In the genomic region with DNA sequence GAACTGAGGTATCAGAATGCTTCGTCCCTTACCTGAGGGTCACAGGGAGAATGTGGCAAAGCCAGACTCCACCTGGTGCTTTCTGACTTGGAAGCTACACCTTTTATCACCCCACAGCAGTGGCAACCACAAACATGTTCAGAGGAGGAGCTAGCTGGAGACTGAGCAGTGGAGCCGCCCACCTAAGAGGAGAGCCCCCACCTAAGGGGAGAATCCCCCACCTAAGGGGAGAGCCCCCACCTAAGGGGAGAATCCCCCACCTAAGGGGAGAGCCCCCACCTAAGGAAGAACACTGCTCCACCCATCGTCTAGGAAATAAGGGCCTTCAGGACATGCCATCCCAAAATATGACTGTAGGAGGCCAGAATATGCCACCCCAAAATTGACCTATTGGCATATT, we compare ENCODE assay signal across 17 cellular contexts. TPM values are rescaled to one million over a fixed set of nuclear protein-coding genes. Genes with fewer than 3 reads are reported as not detected.
DNase-seq lines count a peak whose midpoint lies in the region; ATAC-seq lines count a peak whose summit lies in the region.
"Had no signal": no experiment of that assay in that cellular context is flagged by ENCODE, and none has a peak within 500 bp of the region (broad histone marks: within the 10 kb centered on the region; RNA-seq: fewer than 3 reads in every experiment).

No MANE protein-coding gene starts in this region.

- POLR2A ChIA-PET in activated CD4-positive, alpha-beta memory T cell treated with anti-CD3 and anti-CD28 coated beads, Interleukin-2, amount 10 ng/mL, durations not matched to agents 7 days and 5 days (lab: Charles Lee): no interaction called here

- no peak overlapping the region for H3K4me3 Mint-ChIP-seq in activated naive CD8-positive, alpha-beta T cell treated with anti-CD3 and anti-CD28 coated beads for 36 hours
- no peak overlapping the region for H3K4me3 Mint-ChIP-seq in activated naive CD8-positive, alpha-beta T cell treated with anti-CD3 and anti-CD28 coated beads, Interleukin-2, amount 50 U/mL, for 24 hours
- no peak overlapping the region for H3K4me3 Mint-ChIP-seq in stimulated activated memory B cell treated with anti-CD40 and anti-IgM and Interleukin-4, amounts not matched to agents 10 μg/mL and 1 μg/mL and 100 μg/mL, for 72 hours
- H3K4me3 Mint-ChIP-seq in T-helper 2 cell treated with Interferon-gamma antibody and Interleukin-4, amounts not matched to agents 5 μg/mL and 100 μg/mL, for 36 hours: no peak overlapping the region
- H3K4me3 Mint-ChIP-seq in activated CD4-positive, alpha-beta memory T cell treated with anti-CD3 and anti-CD28 coated beads, Interleukin-2, amount 10 ng/mL, durations not matched to agents 7 days and 5 days: no peak overlapping the region
- H3K4me3 Mint-ChIP-seq: CD14-positive monocyte; CD8-positive, alpha-beta T cell had no signal

- H3K36me3 Mint-ChIP-seq in activated naive CD8-positive, alpha-beta T cell treated with anti-CD3 and anti-CD28 coated beads for 36 hours: no peaks in the 10 kb centered on the region
- H3K36me3 Mint-ChIP-seq in activated naive CD8-positive, alpha-beta T cell treated with anti-CD3 and anti-CD28 coated beads, Interleukin-2, amount 50 U/mL, for 24 hours (ENCODE audit: low read depth): no peaks in the 10 kb centered on the region
- no peaks in the 10 kb centered on the region for H3K36me3 Mint-ChIP-seq in stimulated activated memory B cell treated with anti-CD40 and anti-IgM and Interleukin-4, amounts not matched to agents 10 μg/mL and 1 μg/mL and 100 μg/mL, for 72 hours
- no peaks in the 10 kb centered on the region for H3K36me3 Mint-ChIP-seq in T-helper 2 cell treated with Interferon-gamma antibody and Interleukin-4, amounts not matched to agents 5 μg/mL and 100 μg/mL, for 36 hours (ENCODE audit: low read depth)
- no peaks in the 10 kb centered on the region for H3K36me3 Mint-ChIP-seq in activated CD4-positive, alpha-beta memory T cell treated with anti-CD3 and anti-CD28 coated beads, Interleukin-2, amount 10 ng/mL, durations not matched to agents 7 days and 5 days (ENCODE audit: low read depth)
- H3K36me3 Mint-ChIP-seq: CD14-positive monocyte; CD8-positive, alpha-beta T cell had no signal

- peaks cover 42% of the 10 kb centered on the region for H3K4me1 Mint-ChIP-seq in activated naive CD8-positive, alpha-beta T cell treated with anti-CD3 and anti-CD28 coated beads for 36 hours
- peaks cover 17% of the 10 kb centered on the region for H3K4me1 Mint-ChIP-seq in activated naive CD8-positive, alpha-beta T cell treated with anti-CD3 and anti-CD28 coated beads, Interleukin-2, amount 50 U/mL, for 24 hours
- H3K4me1 Mint-ChIP-seq in stimulated activated memory B cell treated with anti-CD40 and anti-IgM and Interleukin-4, amounts not matched to agents 10 μg/mL and 1 μg/mL and 100 μg/mL, for 72 hours: no peaks in the 10 kb centered on the region
- H3K4me1 Mint-ChIP-seq in T-helper 2 cell treated with Interferon-gamma antibody and Interleukin-4, amounts not matched to agents 5 μg/mL and 100 μg/mL, for 36 hours (ENCODE audit: low read depth): peaks cover 2% of the 10 kb centered on the region
- H3K4me1 Mint-ChIP-seq in activated CD4-positive, alpha-beta memory T cell treated with anti-CD3 and anti-CD28 coated beads, Interleukin-2, amount 10 ng/mL, durations not matched to agents 7 days and 5 days: no peaks in the 10 kb centered on the region

- H3K27me3 Mint-ChIP-seq in activated naive CD8-positive, alpha-beta T cell treated with anti-CD3 and anti-CD28 coated beads for 36 hours: no peaks in the 10 kb centered on the region
- peaks cover 8% of the 10 kb centered on the region for H3K27me3 Mint-ChIP-seq in activated naive CD8-positive, alpha-beta T cell treated with anti-CD3 and anti-CD28 coated beads, Interleukin-2, amount 50 U/mL, for 24 hours
- H3K27me3 Mint-ChIP-seq in stimulated activated memory B cell treated with anti-CD40 and anti-IgM and Interleukin-4, amounts not matched to agents 10 μg/mL and 1 μg/mL and 100 μg/mL, for 72 hours: peaks cover 19% of the 10 kb centered on the region
- H3K27me3 Mint-ChIP-seq in T-helper 2 cell treated with Interferon-gamma antibody and Interleukin-4, amounts not matched to agents 5 μg/mL and 100 μg/mL, for 36 hours (ENCODE audit: low read depth): peaks cover 3% of the 10 kb centered on the region
- peaks cover 4% of the 10 kb centered on the region for H3K27me3 Mint-ChIP-seq in activated CD4-positive, alpha-beta memory T cell treated with anti-CD3 and anti-CD28 coated beads, Interleukin-2, amount 10 ng/mL, durations not matched to agents 7 days and 5 days

- peak; percentile 26 for DNase-seq in activated naive CD4-positive, alpha-beta T cell treated with anti-CD3 and anti-CD28 coated beads, Interleukin-2, amount 50 U/mL, for 16 hours
- no peak for DNase-seq in activated naive CD4-positive, alpha-beta T cell (lab: John Stamatoyannopoulos, UW)
- peak; percentile 29 for DNase-seq in activated naive CD8-positive, alpha-beta T cell treated with anti-CD3 and anti-CD28 coated beads for 36 hours
- peak; percentile 49 for DNase-seq in activated naive CD8-positive, alpha-beta T cell treated with anti-CD3 and anti-CD28 coated beads, Interleukin-2, amount 50 U/mL, for 24 hours
- DNase-seq in T-helper 2 cell treated with Interferon-gamma antibody and Interleukin-4, amounts not matched to agents 5 μg/mL and 100 μg/mL, for 36 hours (ENCODE audit: low spot score): no peak
- no peak for DNase-seq in cerebellum (ENCODE audit: low spot score)
- DNase-seq in activated CD4-positive, alpha-beta memory T cell treated with anti-CD3 and anti-CD28 coated beads, Interleukin-2, amount 10 ng/mL, durations not matched to agents 7 days and 5 days: no peak
- DNase-seq: CD8-positive, alpha-beta T cell; COR-L47; DND-41; GDM1; GM23248 had no signal

- no peaks in the 10 kb centered on the region for H3K9me3 Mint-ChIP-seq in activated naive CD8-positive, alpha-beta T cell treated with anti-CD3 and anti-CD28 coated beads for 36 hours
- no peaks in the 10 kb centered on the region for H3K9me3 Mint-ChIP-seq in activated naive CD8-positive, alpha-beta T cell treated with anti-CD3 and anti-CD28 coated beads, Interleukin-2, amount 50 U/mL, for 24 hours
- no peaks in the 10 kb centered on the region for H3K9me3 Mint-ChIP-seq in stimulated activated memory B cell treated with anti-CD40 and anti-IgM and Interleukin-4, amounts not matched to agents 10 μg/mL and 1 μg/mL and 100 μg/mL, for 72 hours
- H3K9me3 Mint-ChIP-seq in T-helper 2 cell treated with Interferon-gamma antibody and Interleukin-4, amounts not matched to agents 5 μg/mL and 100 μg/mL, for 36 hours: no peaks in the 10 kb centered on the region
- H3K9me3 Mint-ChIP-seq in activated CD4-positive, alpha-beta memory T cell treated with anti-CD3 and anti-CD28 coated beads, Interleukin-2, amount 10 ng/mL, durations not matched to agents 7 days and 5 days: no peaks in the 10 kb centered on the region
- H3K9me3 Mint-ChIP-seq: CD8-positive, alpha-beta T cell had no signal

- H3K27ac Mint-ChIP-seq in activated naive CD8-positive, alpha-beta T cell treated with anti-CD3 and anti-CD28 coated beads for 36 hours: no peak overlapping the region
- no peak overlapping the region for H3K27ac Mint-ChIP-seq in activated naive CD8-positive, alpha-beta T cell treated with anti-CD3 and anti-CD28 coated beads, Interleukin-2, amount 50 U/mL, for 24 hours
- H3K27ac Mint-ChIP-seq in stimulated activated memory B cell treated with anti-CD40 and anti-IgM and Interleukin-4, amounts not matched to agents 10 μg/mL and 1 μg/mL and 100 μg/mL, for 72 hours: no peak overlapping the region
- H3K27ac Mint-ChIP-seq in T-helper 2 cell treated with Interferon-gamma antibody and Interleukin-4, amounts not matched to agents 5 μg/mL and 100 μg/mL, for 36 hours: no peak overlapping the region
- H3K27ac Mint-ChIP-seq in activated CD4-positive, alpha-beta memory T cell treated with anti-CD3 and anti-CD28 coated beads, Interleukin-2, amount 10 ng/mL, durations not matched to agents 7 days and 5 days: no peak overlapping the region
- H3K27ac Mint-ChIP-seq: CD14-positive monocyte; CD8-positive, alpha-beta T cell had no signal

- CTCF ChIA-PET in activated CD4-positive, alpha-beta memory T cell treated with anti-CD3 and anti-CD28 coated beads, Interleukin-2, amount 10 ng/mL, durations not matched to agents 7 days and 5 days (lab: Charles Lee): no interaction called here

- peak; percentile 72 for ATAC-seq in activated naive CD8-positive, alpha-beta T cell treated with anti-CD3 and anti-CD28 coated beads, Interleukin-2, amount 50 U/mL, for 24 hours
- peak; percentile 45 for ATAC-seq in stimulated activated memory B cell treated with anti-CD40 and anti-IgM and Interleukin-4, amounts not matched to agents 10 μg/mL and 1 μg/mL and 100 μg/mL, for 72 hours
- ATAC-seq: A549; CD8-positive, alpha-beta T cell; HCT116; HepG2 had no signal

RNA-seq across cellular contexts. Expression of gene SLC52A3, which starts 4.0 kb away (rescaled TPM):
- under 1 TPM; 0.08 to 0.25 TPM for total RNA-seq in activated naive CD8-positive, alpha-beta T cell treated with anti-CD3 and anti-CD28 coated beads for 36 hours
- total RNA-seq in cerebellum: 0.36 TPM
- total RNA-seq in activated CD4-positive, alpha-beta memory T cell treated with anti-CD3 and anti-CD28 coated beads, Interleukin-2, amount 10 ng/mL, durations not matched to agents 7 days and 5 days: not detected
- total RNA-seq: CD8-positive, alpha-beta T cell; GM23248; HepG2 had no signal

Comparison
In these comparisons a context has a peak if more than half of its experiments do, and no peak if none do; other contexts are left out.
1. DNase-seq: peak in activated naive CD4-positive, alpha-beta T cell treated with anti-CD3 and anti-CD28 coated beads, Interleukin-2, amount 50 U/mL, for 16 hours (single experiment), activated naive CD8-positive, alpha-beta T cell treated with anti-CD3 and anti-CD28 coated beads for 36 hours (single experiment) and activated naive CD8-positive, alpha-beta T cell treated with anti-CD3 and anti-CD28 coated beads, Interleukin-2, amount 50 U/mL, for 24 hours (single experiment); none in activated naive CD4-positive, alpha-beta T cell (0 of 4), T-helper 2 cell treated with Interferon-gamma antibody and Interleukin-4, amounts not matched to agents 5 μg/mL and 100 μg/mL, for 36 hours (single experiment), cerebellum (single experiment) and activated CD4-positive, alpha-beta memory T cell treated with anti-CD3 and anti-CD28 coated beads, Interleukin-2, amount 10 ng/mL, durations not matched to agents 7 days and 5 days (single experiment).